In genomic region chr1:205301220-205301821, GRCh38 we compare ENCODE assay signal across 8 cellular contexts. TPM values are rescaled to one million over a fixed set of nuclear protein-coding genes. Genes with fewer than 3 reads are reported as not detected.
DNase-seq lines count a peak whose midpoint lies in the region; ATAC-seq, FAIRE-seq and TF ChIP-seq lines count a peak whose summit lies in the region.

No MANE protein-coding gene starts in this region.

- no peaks in the 10 kb centered on the region for H3K9me3 ChIP-seq in BLaER1
- H3K9me3 ChIP-seq in GM12878 (replicated peaks; ENCODE audit: control insufficient read depth, insufficient read depth, low read length): no peaks in the 10 kb centered on the region
- no peaks in the 10 kb centered on the region for H3K9me3 ChIP-seq in aorta (ENCODE audit: control insufficient read depth, low read length)

- RAD21 ChIA-PET in GM12878 (lab: Charles Lee; ENCODE audit: unreplicated experiment): interaction anchor here (0.9 to 2.1 kb wide), 5 partner anchors 12 to 24 kb away, joined by 3 to 9 read pairs (median 3); no protein-coding TSS in a partner anchor

- peaks cover 14% of the 10 kb centered on the region for H3K4me1 ChIP-seq in BLaER1
- H3K4me1 ChIP-seq in GM12878 (ENCODE audit: control insufficient read depth, insufficient read depth, low read length): no peaks in the 10 kb centered on the region
- no peaks in the 10 kb centered on the region for H3K4me1 ChIP-seq in aorta (ENCODE audit: control insufficient read depth in 1 of 2, insufficient read depth in 2 of 2, low read length in 2 of 2)

- no TSS peak for BruUV-seq in GM12878 (replicated peaks; lab: Mats Ljungman, UMichigan)

- POLR2A ChIA-PET in GM12878 (lab: Charles Lee): interaction anchor here (0.6 to 2.5 kb wide), 4 partner anchors 12 to 45 kb away, joined by 3 to 9 read pairs (median 4); no protein-coding TSS in a partner anchor

- SMC1A ChIA-PET in GM12878 (lab: Charles Lee; ENCODE audit: uncharacterized antibody, unreplicated experiment): interaction anchor here (0.9 to 2.2 kb wide), 5 partner anchors 12 to 24 kb away, joined by 3 to 12 read pairs (median 5); no protein-coding TSS in a partner anchor

- no peaks in the 10 kb centered on the region for H3K79me2 ChIP-seq in GM12878 (ENCODE audit: control insufficient read depth, insufficient read depth, low read length)

- no peak overlapping the region for H3K4me3 ChIP-seq in BLaER1
- H3K4me3 ChIP-seq in GM12878: no peak overlapping the region
- H3K4me3 ChIP-seq in aorta (ENCODE audit: low read length in 2 of 2): no peak overlapping the region

- WGBS in GM12878 (ENCODE audit: insufficient coverage, insufficient replicate concordance, low lambda C conversion rate, missing lambda C conversion rate): 59% methylated on average over 14 of the region's 14 CpGs
- WGBS in aorta, 2 donors: 16 to 17% methylated on average over 14 of the region's 14 CpGs

- H3K27me3 ChIP-seq in BLaER1: no peaks in the 10 kb centered on the region
- no peaks in the 10 kb centered on the region; a peak in 1 of 4 replicates for H3K27me3 ChIP-seq in GM12878 (replicated peaks in 1 of 2; ENCODE audit: control insufficient read depth in 2 of 2, insufficient read depth in 2 of 2, low read length in 1 of 2)
- no peaks in the 10 kb centered on the region for H3K27me3 ChIP-seq in aorta (ENCODE audit: control insufficient read depth in 1 of 2, insufficient read depth in 2 of 2, low read length in 1 of 2)

- peak; percentile 62 for ATAC-seq in GM12878
- peak; percentile 57 for ATAC-seq in left colon
- ATAC-seq in aorta (ENCODE audit: low FRiP score): peak; percentile 50
- ATAC-seq in GM21423 (IDR thresholded peaks at IDR 0.05; ENCODE audit: unreplicated experiment): no peak

- H4K20me1 ChIP-seq in BLaER1 (peaks cover 6% of the 10 kb centered on the region; the same call in 1 of the 2 replicates), GM12878 (ENCODE audit: control insufficient read depth, insufficient read depth) (no peaks in the 10 kb centered on the region)

- DNase-seq in LoVo (ENCODE audit: low spot score): peak; percentile 54
- DNase-seq in GM12878 (ENCODE audit: low read depth, low spot score): no peak
- peak; percentile 53 to 64 for DNase-seq in left colon
- peak in 1 of 2 donors; percentile 83 for DNase-seq in aorta
- no peak for DNase-seq in SK-N-DZ (ENCODE audit: low spot score)
- DNase-seq in hippocampal formation (lab: John Stamatoyannopoulos, UW): no peak

- H3K27ac ChIP-seq in BLaER1 (no peak overlapping the region), GM12878 (ENCODE audit: control insufficient read depth, insufficient read depth) (no peak overlapping the region), aorta (ENCODE audit: low read depth in 1 of 2, low read length in 2 of 2) (no peak overlapping the region)

- intact Hi-C loops in GM12878 (cut with micrococcal nuclease; ENCODE audit: unreplicated experiment) (no loop called here), left colon (cut with DNase I, micrococcal nuclease) (no loop called here), aorta (cut with DNase I) (no loop called here)

- H3K9ac ChIP-seq in BLaER1 (no peak overlapping the region), GM12878 (ENCODE audit: control insufficient read depth, insufficient read depth, low read length) (no peak overlapping the region)

- CTCF ChIA-PET in GM12878 (lab: Yijun Ruan, JAX): interaction anchor here (1.4 to 59.5 kb wide), 2 partner anchors 31 to 34 kb away, joined by 3 to 2333 read pairs; no protein-coding TSS in a partner anchor

- H3K4me2 ChIP-seq in BLaER1 (0 out of 2 replicates have a peak overlapping the region, but pooled peaks have one; percentile 3), GM12878 (ENCODE audit: control insufficient read depth, insufficient read depth) (no peak overlapping the region)

- H2AFZ ChIP-seq in GM12878 (ENCODE audit: control insufficient read depth, low read depth, low read length): no peak overlapping the region

- in situ Hi-C loops in GM12878 (cut with MboI): no loop called here

- TF ChIP-seq CTCF in GM12878 (IDR thresholded peaks at IDR 0.05 in 2 of 3, conservative IDR thresholded peaks at IDR 0.05 in 1 of 3; ENCODE audit: control insufficient read depth in 2 of 3, extremely low read depth in 1 of 3, insufficient read depth in 1 of 3, low read depth in 3 of 3, low read length in 3 of 3): no peak

- TF ChIP-seq EP300 in GM12878 (IDR thresholded peaks at IDR 0.05; ENCODE audit: borderline replicate concordance in 1 of 2, control insufficient read depth in 1 of 2, low read depth in 2 of 2, low read length in 2 of 2): no peak

- TF ChIP-seq RAD21 in GM12878 (IDR thresholded peaks at IDR 0.05; ENCODE audit: insufficient read depth, low read depth, low read length): no peak

- H3K36me3 ChIP-seq in BLaER1 (no peaks in the 10 kb centered on the region), GM12878 (ENCODE audit: control insufficient read depth in 2 of 2, insufficient read depth in 2 of 2, low read length in 1 of 2) (no peaks in the 10 kb centered on the region; a peak in 1 of 4 replicates), aorta (ENCODE audit: control insufficient read depth in 1 of 2, insufficient read depth in 2 of 2, low read length in 1 of 2) (no peaks in the 10 kb centered on the region)

- no peak for TF ChIP-seq POLR2A in GM12878 (IDR thresholded peaks at IDR 0.05; ENCODE audit: low read depth, low read length)

- FAIRE-seq in GM12878 (lab: Jason Lieb, UNC): no peak

TF ChIP-seq in GM12878, 131 proteins besides CTCF, POLR2A, EP300 and RAD21:
- TF ChIP-seq WRNIP1 (IDR thresholded peaks at IDR 0.05; ENCODE audit: borderline replicate concordance, low read depth, low read length): no peak
- TF ChIP-seq ATF2 (IDR thresholded peaks at IDR 0.05; ENCODE audit: low read length): no peak
- TF ChIP-seq EED (IDR thresholded peaks at IDR 0.05; ENCODE audit: low read depth): 0 out of 2 replicates have a peak, but pooled peaks have one; percentile 15

RNA-seq across cellular contexts. Expression of gene NUAK2, which starts 20.2 kb away (rescaled TPM):
- total RNA-seq in GM12878 (2013; cell fraction: nucleolus; rRNA removed): 16.3 and 17.6 TPM in 2 replicates
- 1.6 and 2.0 TPM in 2 replicates for total RNA-seq in GM12878 (2014; rRNA removed)
- 0.83 and 1.2 TPM in 2 replicates for total RNA-seq in GM12878 (2014; rRNA removed; fragmentation: Illumina TruSeq; extraction: Trizol)
- 3.0 TPM in 2 replicates for total RNA-seq in GM12878 (2021)
- polyA plus RNA-seq in GM12878 (2011; ENCODE audit: low read depth): 0.26 TPM
- 1.4 and 2.0 TPM in 2 replicates for polyA plus RNA-seq in GM12878 (2011; rRNA removed)
- 1.7 and 2.1 TPM in 2 replicates for polyA plus RNA-seq in GM12878 (2011; cell fraction: cytosol; rRNA removed)
- polyA plus RNA-seq in GM12878 (2011; cell fraction: nucleus; rRNA removed): 3.5 and 3.8 TPM in 2 replicates
- 0.47 and 0.66 TPM in 2 replicates for polyA plus RNA-seq in GM12878 (2012)
- polyA plus RNA-seq in GM12878 (2014; fragmentation: Illumina TruSeq; extraction: Trizol): 0.81 and 1.2 TPM in 2 replicates
- polyA plus RNA-seq in GM12878 (2014; fragmentation: Nextera tagmentation; extraction: Ambion mirVana): under 1 TPM; 0.27 to 0.31 TPM
- polyA plus RNA-seq in GM12878 (2014; rRNA removed): 1.1 and 1.4 TPM in 2 replicates
- polyA plus RNA-seq in GM12878 (2016; fragmentation: Nextera tagmentation; extraction: Ambion mirVana): 1 to 10 TPM in 1 of 2 experiments, under 1 TPM in 1; 0.87 to 1.3 TPM
- polyA minus RNA-seq in GM12878 (2011; rRNA and poly(A)+ RNA removed): 2.3 and 3.9 TPM in 2 replicates
- 2.6 and 2.9 TPM in 2 replicates for polyA minus RNA-seq in GM12878 (2011; cell fraction: cytosol; rRNA and poly(A)+ RNA removed)
- 2.5 and 3.7 TPM in 2 replicates for polyA minus RNA-seq in GM12878 (2011; cell fraction: nucleus; rRNA and poly(A)+ RNA removed)
- total RNA-seq in left colon: 10 to 100 TPM; 27.7 to 29.2 TPM
- 1 to 10 TPM; 1.7 to 2.5 TPM for total RNA-seq in aorta
- polyA plus RNA-seq in aorta: 1 to 10 TPM in 1 of 2 donors, under 1 TPM in 1; 0.49 to 3.0 TPM
- polyA plus RNA-seq in SK-N-DZ (2014; cell fraction: cytosol; rRNA removed): 1.3 and 1.6 TPM in 2 replicates
- 0.13 and 0.60 TPM in 2 replicates for polyA plus RNA-seq in SK-N-DZ (2014; cell fraction: nucleus; rRNA removed)

RNA-seq across cellular contexts. Expression of gene KLHDC8A, which starts 55.4 kb away (rescaled TPM):
- not detected in 2 replicates for total RNA-seq in GM12878 (2013; cell fraction: nucleolus; rRNA removed)
- not detected in 2 replicates for total RNA-seq in GM12878 (2014; rRNA removed)
- total RNA-seq in GM12878 (2014; rRNA removed; fragmentation: Illumina TruSeq; extraction: Trizol): not detected in 2 replicates
- not detected in 2 replicates for total RNA-seq in GM12878 (2021)
- polyA plus RNA-seq in GM12878 (2011; ENCODE audit: low read depth): not detected
- not detected in 2 replicates for polyA plus RNA-seq in GM12878 (2011; rRNA removed)
- not detected in 2 replicates for polyA plus RNA-seq in GM12878 (2011; cell fraction: cytosol; rRNA removed)
- polyA plus RNA-seq in GM12878 (2011; cell fraction: nucleus; rRNA removed): not detected in 2 replicates
- polyA plus RNA-seq in GM12878 (2012): not detected in 2 replicates
- polyA plus RNA-seq in GM12878 (2014; fragmentation: Illumina TruSeq; extraction: Trizol): not detected in 2 replicates
- not detected for polyA plus RNA-seq in GM12878 (2014; fragmentation: Nextera tagmentation; extraction: Ambion mirVana)
- polyA plus RNA-seq in GM12878 (2014; rRNA removed): not detected in 2 replicates
- polyA plus RNA-seq in GM12878 (2016; fragmentation: Nextera tagmentation; extraction: Ambion mirVana): not detected
- not detected in 2 replicates for polyA minus RNA-seq in GM12878 (2011; rRNA and poly(A)+ RNA removed)
- not detected in 2 replicates for polyA minus RNA-seq in GM12878 (2011; cell fraction: cytosol; rRNA and poly(A)+ RNA removed)
- polyA minus RNA-seq in GM12878 (2011; cell fraction: nucleus; rRNA and poly(A)+ RNA removed): not detected in 2 replicates
- total RNA-seq in left colon: under 1 TPM; 0.40 to 0.59 TPM
- 1 to 10 TPM in 1 of 2 donors, not detected in 1; 1.2 TPM for total RNA-seq in aorta
- not detected for polyA plus RNA-seq in aorta
- polyA plus RNA-seq in SK-N-DZ (2014; cell fraction: cytosol; rRNA removed): 1.4 and 1.8 TPM in 2 replicates
- 0.33 and 0.57 TPM in 2 replicates for polyA plus RNA-seq in SK-N-DZ (2014; cell fraction: nucleus; rRNA removed)

Comparison
In these comparisons a context has a peak if more than half of its experiments do, and no peak if none do; other contexts are left out.
1. DNase-seq: peak in LoVo (single experiment) and left colon (2 of 2); none in GM12878 (single experiment), SK-N-DZ (single experiment) and hippocampal formation (0 of 2).